Comparison of ENCODE assay signal across 1 cellular context in genomic region chr1:23400324-23401110, GRCh38.
TF ChIP-seq lines count a peak whose summit lies in the region.

No MANE protein-coding gene starts in this region.

TF ChIP-seq in HepG2, 621 proteins besides CTCF, POLR2A, EP300 and RAD21:
- TF ChIP-seq ZNF431 (CRISPR knock-in tag; IDR thresholded peaks at IDR 0.05; ENCODE audit: borderline replicate concordance, low read depth) (no peak), ZNF792 (CRISPR knock-in tag; IDR thresholded peaks at IDR 0.05) (no peak), UBTF (CRISPR knock-in tag; IDR thresholded peaks at IDR 0.05) (no peak), ZNF24 (IDR thresholded peaks at IDR 0.05) (no peak), ATRX (CRISPR knock-in tag; IDR thresholded peaks at IDR 0.05; ENCODE audit: borderline replicate concordance) (no peak), MED1 (CRISPR knock-in tag; IDR thresholded peaks at IDR 0.05) (no peak), ZNF747 (CRISPR knock-in tag; IDR thresholded peaks at IDR 0.05; ENCODE audit: borderline replicate concordance) (no peak), BATF2 (CRISPR knock-in tag; IDR thresholded peaks at IDR 0.05) (no peak), ZNF296 (CRISPR knock-in tag; conservative IDR thresholded peaks at IDR 0.05) (no peak), ZNF180 (CRISPR knock-in tag; IDR thresholded peaks at IDR 0.05; ENCODE audit: borderline replicate concordance, low read depth) (no peak), MXI1 (IDR thresholded peaks at IDR 0.05; ENCODE audit: borderline replicate concordance, low read depth, low read length) (no peak), ATF1 (CRISPR knock-in tag; IDR thresholded peaks at IDR 0.05) (no peak), MXD1 (CRISPR knock-in tag; IDR thresholded peaks at IDR 0.05) (no peak)
